ENCODE assay signal across 1 cellular context in genomic region chr2:28583899-28584553, GRCh38.
TF ChIP-seq lines count a peak whose summit lies in the region.

No MANE protein-coding gene starts in this region.

TF ChIP-seq in H1, 55 proteins besides CTCF, POLR2A, EP300 and RAD21:
- TF ChIP-seq CHD7 (IDR thresholded peaks at IDR 0.05; ENCODE audit: insufficient replicate concordance, low read length), result no peak
- TF ChIP-seq BACH1 (IDR thresholded peaks at IDR 0.05; ENCODE audit: low read length), result peak; percentile 72; the same call in 1 of the 2 replicates
- no peak for TF ChIP-seq GTF2F1 (IDR thresholded peaks at IDR 0.05; ENCODE audit: borderline replicate concordance, low read depth, low read length)
TF ChIP-seq in H1: peak in this region for 1.
